Comparison of ENCODE assay signal across 18 cellular contexts in the genomic region with DNA sequence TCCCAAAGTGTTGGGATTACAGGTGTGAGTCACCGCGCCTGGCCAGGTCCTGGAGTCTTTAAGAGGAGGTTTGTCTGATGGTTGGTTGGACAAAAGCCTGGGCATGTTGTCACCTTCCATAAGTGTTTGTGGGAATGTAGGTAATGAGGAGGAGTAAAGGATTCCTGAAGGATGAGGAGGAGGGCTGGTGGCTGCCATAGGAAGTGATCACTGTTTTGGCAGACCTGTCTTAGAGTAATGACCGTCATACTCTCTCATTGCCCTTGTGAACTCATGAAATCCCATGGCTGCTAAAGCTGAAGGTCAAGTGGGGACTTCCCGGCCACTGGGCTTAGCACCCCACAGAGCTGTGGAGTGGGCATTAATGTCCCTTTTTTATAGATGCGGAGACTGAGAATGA. TPM values are rescaled to one million over a fixed set of nuclear protein-coding genes. Genes with fewer than 3 reads are reported as not detected.
DNase-seq lines count a peak whose midpoint lies in the region; ATAC-seq and TF ChIP-seq lines count a peak whose summit lies in the region.
"Had no signal": no experiment of that assay in that cellular context is flagged by ENCODE, and none has a peak within 500 bp of the region (broad histone marks: within the 10 kb centered on the region; RNA-seq: fewer than 3 reads in every experiment).

No MANE protein-coding gene starts in this region.

- no peak overlapping the region for H3K4me3 ChIP-seq in endodermal cell (ENCODE audit: low read length)
- H3K4me3 ChIP-seq: A549, GM23338, transverse colon had no signal

- no peak overlapping the region for H3K9ac ChIP-seq in endodermal cell (ENCODE audit: extremely low read depth, low read length, poor library complexity, severe bottlenecking)
- H3K9ac ChIP-seq: SK-N-SH had no signal

- H3K27ac ChIP-seq in endodermal cell (ENCODE audit: low read depth, low read length) (no peak overlapping the region), substantia nigra (ENCODE audit: low read depth, low read length, poor library complexity, severe bottlenecking) (no peak overlapping the region)
- H3K27ac ChIP-seq: A549, transverse colon, VCaP had no signal

- H3K4me1 ChIP-seq in endodermal cell (ENCODE audit: control insufficient read depth, insufficient read depth, low read length): no peaks in the 10 kb centered on the region

- no peaks in the 10 kb centered on the region for H3K36me3 ChIP-seq in endodermal cell (ENCODE audit: control insufficient read depth, insufficient read depth, low read length)
- H3K36me3 ChIP-seq: transverse colon had no signal

- H3K27ac Mint-ChIP-seq in activated CD4-positive, alpha-beta T cell treated with anti-CD3 and anti-CD28 coated beads, Interleukin-2, amount 10 ng/mL, durations not matched to agents 7 days and 5 days: peak overlapping the region; percentile 20
- H3K27ac Mint-ChIP-seq in endodermal cell: peak overlapping the region; percentile 77
- H3K27ac Mint-ChIP-seq: GM23338 had no signal

- no peaks in the 10 kb centered on the region for H3K9me3 Mint-ChIP-seq in activated CD4-positive, alpha-beta T cell treated with anti-CD3 and anti-CD28 coated beads, Interleukin-2, amount 10 ng/mL, durations not matched to agents 7 days and 5 days
- H3K9me3 Mint-ChIP-seq in endodermal cell: no peaks in the 10 kb centered on the region
- H3K9me3 Mint-ChIP-seq: GM23338 had no signal

- H3K4me3 Mint-ChIP-seq in activated CD4-positive, alpha-beta T cell treated with anti-CD3 and anti-CD28 coated beads, Interleukin-2, amount 10 ng/mL, durations not matched to agents 7 days and 5 days: no peak overlapping the region
- H3K4me3 Mint-ChIP-seq in endodermal cell: no peak overlapping the region
- H3K4me3 Mint-ChIP-seq: GM23338 had no signal

- H3K27me3 ChIP-seq in endodermal cell (ENCODE audit: control insufficient read depth, insufficient read depth, low read length, poor library complexity, severe bottlenecking): no peaks in the 10 kb centered on the region
- H3K27me3 ChIP-seq: transverse colon had no signal

- no peak for ATAC-seq in HG02870 (IDR thresholded peaks at IDR 0.05; ENCODE audit: unreplicated experiment)
- ATAC-seq: A549, GM23338 had no signal

- H3K27me3 Mint-ChIP-seq in activated CD4-positive, alpha-beta T cell treated with anti-CD3 and anti-CD28 coated beads, Interleukin-2, amount 10 ng/mL, durations not matched to agents 7 days and 5 days: no peaks in the 10 kb centered on the region
- no peaks in the 10 kb centered on the region for H3K27me3 Mint-ChIP-seq in endodermal cell (ENCODE audit: insufficient read depth)

- peaks cover 9% of the 10 kb centered on the region for H3K36me3 Mint-ChIP-seq in activated CD4-positive, alpha-beta T cell treated with anti-CD3 and anti-CD28 coated beads, Interleukin-2, amount 10 ng/mL, durations not matched to agents 7 days and 5 days (ENCODE audit: low read depth)
- H3K36me3 Mint-ChIP-seq in endodermal cell (ENCODE audit: low read depth): peaks cover 7% of the 10 kb centered on the region

- CTCF ChIA-PET in activated CD4-positive, alpha-beta T cell treated with anti-CD3 and anti-CD28 coated beads, Interleukin-2, amount 10 ng/mL, durations not matched to agents 7 days and 5 days (lab: Charles Lee): interaction anchor here (1.1 to 1.5 kb wide), 2 partner anchors 17 to 169 kb away, joined by 3 to 5 read pairs; a partner anchor contains a TSS

- DNase-seq in activated CD4-positive, alpha-beta T cell treated with anti-CD3 and anti-CD28 coated beads, Interleukin-2, amount 10 ng/mL, durations not matched to agents 7 days and 5 days: no peak
- DNase-seq in activated CD4-positive, alpha-beta T cell treated with anti-CD3 and anti-CD28 coated beads for 4 hours: no peak
- DNase-seq in HK-2 (ENCODE audit: unreplicated experiment) (peak; percentile 42), endodermal cell (peak; percentile 55), renal cortical epithelial cell (ENCODE audit: low read depth) (peak; percentile 18), substantia nigra (lab: John Stamatoyannopoulos, UW) (no peak), T-helper 9 cell (no peak)
- DNase-seq: activated CD8-positive, alpha-beta memory T cell treated with anti-CD3 and anti-CD28 coated beads, Interleukin-2, amount 50 U/mL, for 4 hours; Caco-2; glutamatergic neuron; kidney; SK-N-SH; stimulated activated CD4-positive, alpha-beta T cell treated with anti-CD3 and anti-CD28 coated beads, Interleukin-2, amount 100 ng/mL, for 24 hours; transverse colon had no signal

- no peak for TF ChIP-seq CTCF in endodermal cell (conservative IDR thresholded peaks at IDR 0.05)

- 79 to 90% methylated on average over 2 to 5 of the region's 5 CpGs for WGBS in endodermal cell (ENCODE audit: insufficient coverage in 1 of 2, insufficient read length in 1 of 2), 2 experiments

- no peaks in the 10 kb centered on the region for H3K9me3 ChIP-seq in endodermal cell (ENCODE audit: control insufficient read depth, low read length)
- H3K9me3 ChIP-seq: A549, Caco-2, SK-N-SH, transverse colon had no signal

- POLR2A ChIA-PET in activated CD4-positive, alpha-beta T cell treated with anti-CD3 and anti-CD28 coated beads, Interleukin-2, amount 10 ng/mL, durations not matched to agents 7 days and 5 days (lab: Charles Lee): interaction anchor here (0.6 kb wide), 1 partner anchor 62 kb away, joined by 4 read pairs; no protein-coding TSS in a partner anchor

- peaks cover 54% of the 10 kb centered on the region for H3K4me1 Mint-ChIP-seq in activated CD4-positive, alpha-beta T cell treated with anti-CD3 and anti-CD28 coated beads, Interleukin-2, amount 10 ng/mL, durations not matched to agents 7 days and 5 days
- H3K4me1 Mint-ChIP-seq in endodermal cell: peaks cover 5% of the 10 kb centered on the region

RNA-seq across cellular contexts. Expression of a gene that starts 40.5 kb away (rescaled TPM):
- 10 to 100 TPM; 20.4 to 21.4 TPM for total RNA-seq in activated CD4-positive, alpha-beta T cell treated with anti-CD3 and anti-CD28 coated beads, Interleukin-2, amount 10 ng/mL, durations not matched to agents 7 days and 5 days
- total RNA-seq in endodermal cell (10 to 100 TPM; 12.8 to 14.1 TPM), renal cortical epithelial cell (10.3 and 11.8 TPM in 2 replicates)
- polyA plus RNA-seq in endodermal cell (2013, experiment 1 of 2): 9.3 TPM
- polyA plus RNA-seq in endodermal cell (2013, experiment 2 of 2): 8.9 TPM

Comparison
In these comparisons a context has a peak if more than half of its experiments do, and no peak if none do; other contexts are left out.
1. DNase-seq: peak in HK-2 (single experiment), endodermal cell (single experiment) and renal cortical epithelial cell (single experiment); none in activated CD4-positive, alpha-beta T cell treated with anti-CD3 and anti-CD28 coated beads, Interleukin-2, amount 10 ng/mL, durations not matched to agents 7 days and 5 days (single experiment), activated CD4-positive, alpha-beta T cell treated with anti-CD3 and anti-CD28 coated beads for 4 hours (0 of 2), substantia nigra (0 of 49) and T-helper 9 cell (single experiment).